Comparison of ENCODE assay signal across 23 cellular contexts in genomic region chr7:50426280-50427045, GRCh38.
"Had no signal": no experiment of that assay in that cellular context is flagged by ENCODE, and none has a peak within 500 bp of the region (broad histone marks: within the 10 kb centered on the region; RNA-seq: fewer than 3 reads in every experiment).

No MANE protein-coding gene starts in this region.

- H3K9ac ChIP-seq: SK-N-SH had no signal

- H3K4me2 ChIP-seq: SK-N-SH had no signal

- H3K27ac ChIP-seq: HL-60, RWPE1 had no signal

- DNase-seq: IMR-90, Karpas-422, KG1, MM.1S, NCI-H1092 treated with DMSO at 0.1 percent for 48 hours, NCI-H1436, NCI-H187, NCI-H2029, NCI-H2081 treated with DMSO at 0.1 percent for 48 hours, NCI-H2171, NCI-H226, NCI-H446, NCI-H510A, NCI-H524 treated with DMSO at 0.1 percent for 48 hours, NCI-H69, NCI-H774, PC-3, SHP77, SK-N-SH, SW 1271 had no signal

- ATAC-seq: Panc1, PC-3 had no signal

- H3K9me3 ChIP-seq: SK-N-SH had no signal
